In the genomic region with DNA sequence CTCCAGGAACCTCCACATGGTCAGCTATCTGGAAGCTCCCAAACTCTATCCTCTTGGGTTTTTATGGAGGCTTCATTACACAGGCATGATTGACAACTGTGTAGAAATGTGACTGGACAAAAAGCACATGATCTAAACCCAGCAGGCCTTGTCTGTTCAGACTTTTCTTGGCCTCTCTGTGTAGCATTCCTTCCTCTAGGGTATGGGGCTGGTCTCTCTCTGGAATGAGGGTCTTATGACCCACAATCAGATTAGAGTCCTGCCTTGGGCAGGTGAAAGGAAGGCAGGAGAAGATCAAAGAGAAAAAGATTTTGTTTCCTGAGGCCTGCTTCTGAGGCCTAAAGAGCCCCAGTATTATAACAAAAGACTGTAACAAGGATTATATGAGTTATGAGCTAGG, we compare ENCODE assay signal across 28 cellular contexts.
"Had no signal": no experiment of that assay in that cellular context is flagged by ENCODE, and none has a peak within 500 bp of the region (broad histone marks: within the 10 kb centered on the region; RNA-seq: fewer than 3 reads in every experiment).

No MANE protein-coding gene starts in this region.

- DNase-seq: activated CD4-positive, alpha-beta T cell treated with anti-CD3 and anti-CD28 coated beads, Interleukin-2, amount 10 ng/mL, durations not matched to agents 24 days and 14 days; activated CD4-positive, alpha-beta T cell treated with anti-CD3 and anti-CD28 coated beads, Interleukin-2, amount 50 U/mL, for 4 hours; activated CD8-positive, alpha-beta T cell treated with anti-CD3 and anti-CD28 coated beads for 36 hours; activated effector memory CD4-positive, alpha-beta T cell treated with anti-CD3 and anti-CD28 coated beads, Interleukin-2, amount 50 U/mL, for 16 hours; activated naive CD4-positive, alpha-beta T cell; activated naive CD4-positive, alpha-beta T cell treated with anti-CD3 and anti-CD28 coated beads, Interleukin-2, amount 50 U/mL, for 16 hours; activated naive CD8-positive, alpha-beta T cell treated with anti-CD3 and anti-CD28 coated beads, Interleukin-2, amount 10 ng/mL, durations not matched to agents 7 days and 5 days; activated T-cell treated with anti-CD3 and anti-CD28 coated beads, Interleukin-2, amount 50 U/mL, for 1 hour; activated T-cell treated with anti-CD3 and anti-CD28 coated beads, Interleukin-2, amount 50 U/mL, for 72 hours; caudate nucleus; Karpas-422; KBM-7; NCI-H1105; NCI-H1417 treated with DMSO at 0.1 percent for 48 hours; NCI-H1694; NCI-H1930; NCI-H2081 treated with DMSO at 0.1 percent for 48 hours; NCI-H446; NCI-H510A treated with DMSO at 0.1 percent for 48 hours; NCI-H526 treated with DMSO at 0.1 percent for 48 hours; NCI-H82; SHP77; SJCRH30; T1000 had no signal

- H3K36me3 ChIP-seq: SJCRH30 had no signal

- H3K27me3 ChIP-seq: SJCRH30 had no signal

- H3K4me3 Mint-ChIP-seq: activated CD4-positive, alpha-beta T cell treated with anti-CD3 and anti-CD28 coated beads, Interleukin-2, amount 10 ng/mL, durations not matched to agents 24 days and 14 days; activated CD8-positive, alpha-beta T cell treated with anti-CD3 and anti-CD28 coated beads for 36 hours; activated naive CD8-positive, alpha-beta T cell treated with anti-CD3 and anti-CD28 coated beads, Interleukin-2, amount 10 ng/mL, durations not matched to agents 7 days and 5 days; activated T-cell treated with anti-CD3 and anti-CD28 coated beads, Interleukin-2, amount 50 U/mL, for 72 hours; activated T-helper 17 cell treated with anti-CD3 and anti-CD28 coated beads, Interleukin-2, amount 50 U/mL, for 72 hours; brain had no signal

- H3K9me3 ChIP-seq: SJCRH30 had no signal

- H3K36me3 Mint-ChIP-seq: activated naive CD8-positive, alpha-beta T cell treated with anti-CD3 and anti-CD28 coated beads, Interleukin-2, amount 10 ng/mL, durations not matched to agents 7 days and 5 days; brain had no signal

- H3K27ac Mint-ChIP-seq: activated CD4-positive, alpha-beta T cell treated with anti-CD3 and anti-CD28 coated beads, Interleukin-2, amount 10 ng/mL, durations not matched to agents 24 days and 14 days; activated CD8-positive, alpha-beta T cell treated with anti-CD3 and anti-CD28 coated beads for 36 hours; activated naive CD8-positive, alpha-beta T cell treated with anti-CD3 and anti-CD28 coated beads, Interleukin-2, amount 10 ng/mL, durations not matched to agents 7 days and 5 days; activated T-cell treated with anti-CD3 and anti-CD28 coated beads, Interleukin-2, amount 50 U/mL, for 72 hours; activated T-helper 17 cell treated with anti-CD3 and anti-CD28 coated beads, Interleukin-2, amount 50 U/mL, for 72 hours; brain had no signal

- H3K4me3 ChIP-seq: SJCRH30, SK-N-MC had no signal

- H3K27me3 Mint-ChIP-seq: activated CD8-positive, alpha-beta T cell treated with anti-CD3 and anti-CD28 coated beads for 36 hours; activated T-helper 17 cell treated with anti-CD3 and anti-CD28 coated beads, Interleukin-2, amount 50 U/mL, for 72 hours had no signal

- H3K4me1 Mint-ChIP-seq: activated CD4-positive, alpha-beta T cell treated with anti-CD3 and anti-CD28 coated beads, Interleukin-2, amount 10 ng/mL, durations not matched to agents 24 days and 14 days; activated naive CD8-positive, alpha-beta T cell treated with anti-CD3 and anti-CD28 coated beads, Interleukin-2, amount 10 ng/mL, durations not matched to agents 7 days and 5 days; activated T-helper 17 cell treated with anti-CD3 and anti-CD28 coated beads, Interleukin-2, amount 50 U/mL, for 72 hours had no signal

- H3K27ac ChIP-seq: SJCRH30, SK-N-MC had no signal

- H3K4me1 ChIP-seq: SJCRH30 had no signal

- H3K9me3 Mint-ChIP-seq: activated CD4-positive, alpha-beta T cell treated with anti-CD3 and anti-CD28 coated beads, Interleukin-2, amount 10 ng/mL, durations not matched to agents 24 days and 14 days; activated CD8-positive, alpha-beta T cell treated with anti-CD3 and anti-CD28 coated beads for 36 hours; activated T-cell treated with anti-CD3 and anti-CD28 coated beads, Interleukin-2, amount 50 U/mL, for 72 hours; activated T-helper 17 cell treated with anti-CD3 and anti-CD28 coated beads, Interleukin-2, amount 50 U/mL, for 72 hours had no signal

- ATAC-seq: activated CD8-positive, alpha-beta T cell treated with anti-CD3 and anti-CD28 coated beads for 36 hours; activated T-cell treated with anti-CD3 and anti-CD28 coated beads, Interleukin-2, amount 50 U/mL, for 72 hours; activated T-helper 17 cell treated with anti-CD3 and anti-CD28 coated beads, Interleukin-2, amount 50 U/mL, for 72 hours; Panc1 had no signal
